15 cellular contexts compared by ENCODE assay signal in the genomic region with DNA sequence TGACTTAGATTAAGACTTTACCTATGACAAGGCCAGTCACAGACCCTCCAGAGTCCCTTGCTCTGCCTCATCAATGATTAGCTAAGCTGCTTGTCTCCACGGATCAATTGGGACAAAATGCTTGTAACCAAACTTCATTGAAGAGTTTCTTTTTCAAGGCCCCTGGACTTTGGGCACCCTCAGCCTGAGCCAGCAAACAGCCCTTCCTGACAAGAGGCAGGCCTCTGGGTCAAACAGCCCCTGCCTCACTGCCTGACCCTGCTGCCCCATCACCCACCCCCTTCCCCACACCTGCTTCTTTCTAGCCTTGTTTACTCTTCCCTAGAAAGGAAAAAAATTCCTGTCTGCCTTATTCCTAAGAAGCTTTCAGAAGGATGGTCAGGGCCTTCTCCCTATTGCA. TPM values are rescaled to one million over a fixed set of nuclear protein-coding genes. Genes with fewer than 3 reads are reported as not detected.
DNase-seq lines count a peak whose midpoint lies in the region; ATAC-seq, FAIRE-seq and TF ChIP-seq lines count a peak whose summit lies in the region.
"Had no signal": no experiment of that assay in that cellular context is flagged by ENCODE, and none has a peak within 500 bp of the region (broad histone marks: within the 10 kb centered on the region; RNA-seq: fewer than 3 reads in every experiment).

No MANE protein-coding gene starts in this region.

- H2AK5ac ChIP-seq in H1 (ENCODE audit: low read depth, low read length), result no peak overlapping the region

- H2AFZ ChIP-seq in H1 (ENCODE audit: low read length) (0 out of 2 replicates have a peak overlapping the region, but pooled peaks have one; percentile 73), neural progenitor cell (replicated peaks) (no peak overlapping the region)

- no peak for ATAC-seq in activated CD8-positive, alpha-beta T cell treated with anti-CD3 and anti-CD28 coated beads, Interleukin-2, amount 10 ng/mL, durations not matched to agents 7 days and 5 days
- ATAC-seq in activated CD8-positive, alpha-beta T cell treated with anti-CD3 and anti-CD28 coated beads for 36 hours, result no peak

- H3K4me3 Mint-ChIP-seq in activated CD8-positive, alpha-beta T cell treated with anti-CD3 and anti-CD28 coated beads, Interleukin-2, amount 10 ng/mL, durations not matched to agents 7 days and 5 days, result no peak overlapping the region
- no peak overlapping the region for H3K4me3 Mint-ChIP-seq in activated CD8-positive, alpha-beta T cell treated with anti-CD3 and anti-CD28 coated beads for 36 hours
- no peak overlapping the region for H3K4me3 Mint-ChIP-seq in neural progenitor cell
- H3K4me3 Mint-ChIP-seq in CD4-positive, alpha-beta memory T cell, result no peak overlapping the region
- H3K4me3 Mint-ChIP-seq: B cell; CD4-positive, alpha-beta T cell had no signal

- no peak for TF ChIP-seq CTCF in activated CD8-positive, alpha-beta T cell treated with anti-CD3 and anti-CD28 coated beads for 36 hours (IDR thresholded peaks at IDR 0.05)
- TF ChIP-seq CTCF in H1 (IDR thresholded peaks at IDR 0.05; ENCODE audit: control extremely low read depth in 1 of 3, insufficient read depth in 1 of 3, low read depth in 1 of 3, low read length in 3 of 3) (no peak), neural progenitor cell (IDR thresholded peaks at IDR 0.05) (no peak), left ventricle myocardium inferior (IDR thresholded peaks at IDR 0.05; ENCODE audit: borderline replicate concordance) (no peak), uterus (IDR thresholded peaks at IDR 0.05) (no peak)

- H3K56ac ChIP-seq in H1 (replicated peaks; ENCODE audit: insufficient read length, low read depth, low read length), result no peak overlapping the region

- H2BK15ac ChIP-seq in H1 (ENCODE audit: low read length), result no peak overlapping the region

- no peak overlapping the region for H4K91ac ChIP-seq in H1 (replicated peaks; ENCODE audit: insufficient read length, low read length)

- CTCF ChIA-PET in activated CD8-positive, alpha-beta T cell treated with anti-CD3 and anti-CD28 coated beads, Interleukin-2, amount 10 ng/mL, durations not matched to agents 7 days and 5 days (lab: Charles Lee), result no interaction called here
- CTCF ChIA-PET in activated CD8-positive, alpha-beta T cell treated with anti-CD3 and anti-CD28 coated beads for 36 hours (lab: Charles Lee), result no interaction called here
- CTCF ChIA-PET in H1 (lab: Charles Lee; ENCODE audit: partially characterized antibody), result interaction anchor here (0.6 to 1.4 kb wide), 7 partner anchors 9 to 148 kb away, joined by 3 to 5 read pairs (median 4); no protein-coding TSS in a partner anchor
- CTCF ChIA-PET in CD4-positive, alpha-beta memory T cell (lab: Charles Lee; ENCODE audit: partially characterized antibody), result interaction anchor here (2.1 kb wide), 1 partner anchor 10 kb away, joined by 4 read pairs; no protein-coding TSS in a partner anchor

- H3K18ac ChIP-seq in H1 (ENCODE audit: extremely low read depth, low read length), result no peak overlapping the region

- H3K9ac ChIP-seq in H1 (replicated peaks in 1 of 4; ENCODE audit: extremely low read depth in 1 of 4, low read depth in 3 of 4, low read length in 3 of 4) (no peak overlapping the region), neural progenitor cell (no peak overlapping the region)

- TF ChIP-seq POLR2A in H1 (IDR thresholded peaks at IDR 0.05; ENCODE audit: control extremely low read depth in 1 of 2, low read depth in 2 of 2, low read length in 2 of 2) (no peak), uterus (IDR thresholded peaks at IDR 0.05) (no peak)

- H3K27me3 ChIP-seq in H1 (replicated peaks in 1 of 4; ENCODE audit: control insufficient read depth in 3 of 4, extremely low read depth in 1 of 4, insufficient read depth in 3 of 4, low read length in 3 of 4) (no peaks in the 10 kb centered on the region; a peak in 1 of 7 replicates), neural progenitor cell (peaks cover 40% of the 10 kb centered on the region), left ventricle myocardium inferior (ENCODE audit: low read depth) (no peaks in the 10 kb centered on the region), uterus (no peaks in the 10 kb centered on the region)
- no peaks in the 10 kb centered on the region for H3K27me3 ChIP-seq in CD4-positive, alpha-beta memory T cell (ENCODE audit: insufficient read depth, low read length)

- no peak overlapping the region for H4K5ac ChIP-seq in H1 (ENCODE audit: insufficient read length, low read depth, low read length)

- H3K14ac ChIP-seq in H1 (ENCODE audit: insufficient read length), result no peak overlapping the region

- H3K79me2 ChIP-seq in H1 (ENCODE audit: control insufficient read depth in 1 of 2, insufficient read depth in 2 of 2, low read length in 2 of 2), result no peaks in the 10 kb centered on the region
- no peaks in the 10 kb centered on the region for H3K79me2 ChIP-seq in neural progenitor cell (ENCODE audit: low read depth)

- TF ChIP-seq EP300 in H1 (IDR thresholded peaks at IDR 0.05; ENCODE audit: borderline replicate concordance in 1 of 2, low read depth in 2 of 2, low read length in 2 of 2), result no peak

- H3K27ac ChIP-seq in H1 (ENCODE audit: low read depth, low read length) (no peak overlapping the region), neural progenitor cell (no peak overlapping the region), left ventricle myocardium inferior (replicated peaks) (no peak overlapping the region), uterus (no peak overlapping the region)
- H3K27ac ChIP-seq in CD4-positive, alpha-beta memory T cell (ENCODE audit: low read depth, low read length), result no peak overlapping the region

- no peaks in the 10 kb centered on the region for H3K36me3 Mint-ChIP-seq in activated CD8-positive, alpha-beta T cell treated with anti-CD3 and anti-CD28 coated beads, Interleukin-2, amount 10 ng/mL, durations not matched to agents 7 days and 5 days (ENCODE audit: low read depth)
- no peaks in the 10 kb centered on the region for H3K36me3 Mint-ChIP-seq in activated CD8-positive, alpha-beta T cell treated with anti-CD3 and anti-CD28 coated beads for 36 hours (ENCODE audit: low read depth)
- H3K36me3 Mint-ChIP-seq in neural progenitor cell, result no peaks in the 10 kb centered on the region
- H3K36me3 Mint-ChIP-seq in CD4-positive, alpha-beta memory T cell, result no peaks in the 10 kb centered on the region

- FAIRE-seq in H1 (lab: Jason Lieb, UNC), result no peak
- FAIRE-seq: A204.1, D721Med, H54 had no signal

- H3K36me3 ChIP-seq in H1 (ENCODE audit: control insufficient read depth in 2 of 4, insufficient read depth in 4 of 4, low read length in 3 of 4) (no peaks in the 10 kb centered on the region), neural progenitor cell (no peaks in the 10 kb centered on the region), left ventricle myocardium inferior (no peaks in the 10 kb centered on the region), uterus (no peaks in the 10 kb centered on the region)
- no peaks in the 10 kb centered on the region for H3K36me3 ChIP-seq in CD4-positive, alpha-beta memory T cell (ENCODE audit: insufficient read depth, low read length)

- H3K4me1 ChIP-seq in H1 (replicated peaks in 1 of 4; ENCODE audit: control insufficient read depth in 3 of 4, insufficient read depth in 4 of 4, low read length in 3 of 4) (peaks cover 0 to 5% (median 4%) of the 10 kb centered on the region in 4 experiments; a peak in 6 of 7 replicates), neural progenitor cell (peaks cover 15% of the 10 kb centered on the region), left ventricle myocardium inferior (no peaks in the 10 kb centered on the region), uterus (no peaks in the 10 kb centered on the region)
- peaks cover 16% of the 10 kb centered on the region for H3K4me1 ChIP-seq in CD4-positive, alpha-beta memory T cell (ENCODE audit: insufficient read depth, low read length)

- peaks cover 17% of the 10 kb centered on the region for H3F3A ChIP-seq in neural progenitor cell (ENCODE audit: low read depth)

- H3K4me2 ChIP-seq in H1 (ENCODE audit: insufficient read depth in 1 of 2, low read depth in 2 of 2, low read length in 2 of 2) (no peak overlapping the region; a peak in 1 of 4 replicates), neural progenitor cell (peak overlapping the region; percentile 34)

- H3K4me3 ChIP-seq in H1 (ENCODE audit: extremely low read depth in 1 of 4, insufficient read depth in 2 of 4, low read depth in 3 of 4, low read length in 4 of 4) (no peak overlapping the region), neural progenitor cell (no peak overlapping the region), left ventricle myocardium inferior (no peak overlapping the region), uterus (no peak overlapping the region)
- H3K4me3 ChIP-seq in CD4-positive, alpha-beta memory T cell (ENCODE audit: low read length in 2 of 2), result no peak overlapping the region

- H3K9me3 ChIP-seq in H1 (ENCODE audit: insufficient read depth in 2 of 2, low read depth in 1 of 2, low read length in 1 of 2) (no peaks in the 10 kb centered on the region), neural progenitor cell (ENCODE audit: low read depth) (no peaks in the 10 kb centered on the region), left ventricle myocardium inferior (replicated peaks) (no peaks in the 10 kb centered on the region), uterus (no peaks in the 10 kb centered on the region)
- H3K9me3 ChIP-seq in CD4-positive, alpha-beta memory T cell (ENCODE audit: control insufficient read depth in 1 of 2, low read length in 2 of 2), result no peaks in the 10 kb centered on the region

- no peak overlapping the region for H3K23ac ChIP-seq in H1 (ENCODE audit: insufficient read length)

- POLR2A ChIA-PET in activated CD8-positive, alpha-beta T cell treated with anti-CD3 and anti-CD28 coated beads, Interleukin-2, amount 10 ng/mL, durations not matched to agents 7 days and 5 days (lab: Charles Lee), result no interaction called here
- POLR2A ChIA-PET in activated CD8-positive, alpha-beta T cell treated with anti-CD3 and anti-CD28 coated beads for 36 hours (lab: Charles Lee), result interaction anchor here (0.9 to 1.6 kb wide), 2 partner anchors 28 to 185 kb away, joined by 4 read pairs; no protein-coding TSS in a partner anchor
- POLR2A ChIA-PET in H1 (lab: Charles Lee; ENCODE audit: partially characterized antibody), result interaction anchor here (0.9 kb wide), 1 partner anchor 186 kb away, joined by 3 read pairs; no protein-coding TSS in a partner anchor
- POLR2A ChIA-PET in CD4-positive, alpha-beta memory T cell (lab: Charles Lee; ENCODE audit: partially characterized antibody), result no interaction called here

- no peak overlapping the region for H3K4ac ChIP-seq in H1 (replicated peaks; ENCODE audit: insufficient read length, low read depth, low read length)

- H3K79me1 ChIP-seq in H1 (ENCODE audit: low read depth, low read length), result no peaks in the 10 kb centered on the region

- H2BK5ac ChIP-seq in H1 (ENCODE audit: low read depth, low read length), result no peak overlapping the region

- no peaks in the 10 kb centered on the region for H3K27me3 Mint-ChIP-seq in activated CD8-positive, alpha-beta T cell treated with anti-CD3 and anti-CD28 coated beads, Interleukin-2, amount 10 ng/mL, durations not matched to agents 7 days and 5 days (ENCODE audit: low read depth)
- H3K27me3 Mint-ChIP-seq in activated CD8-positive, alpha-beta T cell treated with anti-CD3 and anti-CD28 coated beads for 36 hours, result no peaks in the 10 kb centered on the region
- H3K27me3 Mint-ChIP-seq in neural progenitor cell (ENCODE audit: insufficient read depth, low read depth), result peaks cover 7% of the 10 kb centered on the region
- no peaks in the 10 kb centered on the region for H3K27me3 Mint-ChIP-seq in CD4-positive, alpha-beta memory T cell
- H3K27me3 Mint-ChIP-seq: B cell; CD4-positive, alpha-beta T cell had no signal

- no peak for DNase-seq in activated CD8-positive, alpha-beta T cell treated with anti-CD3 and anti-CD28 coated beads, Interleukin-2, amount 10 ng/mL, durations not matched to agents 7 days and 5 days
- no peak for DNase-seq in activated CD8-positive, alpha-beta T cell treated with anti-CD3 and anti-CD28 coated beads for 36 hours
- no peak for DNase-seq in H1 (ENCODE audit: low read depth in 1 of 2, low spot score in 2 of 2)
- peak; percentile 15 for DNase-seq in neural progenitor cell (ENCODE audit: low spot score)
- no peak for DNase-seq in left ventricle myocardium inferior
- no peak for DNase-seq in CD4-positive, alpha-beta memory T cell
- DNase-seq in uterus, result no peak
- DNase-seq: C1 segment of cervical spinal cord; CD4-positive, alpha-beta T cell; DMS153; GF-D8 had no signal

- H2BK20ac ChIP-seq in H1 (ENCODE audit: low read length), result no peak overlapping the region

- H2BK12ac ChIP-seq in H1 (ENCODE audit: low read depth, low read length), result no peak overlapping the region

- intact Hi-C loops in activated CD8-positive, alpha-beta T cell treated with anti-CD3 and anti-CD28 coated beads for 36 hours (cut with micrococcal nuclease), result no loop called here
- intact Hi-C loops in left ventricle myocardium inferior (cut with micrococcal nuclease), result no loop called here
- intact Hi-C loops in CD4-positive, alpha-beta memory T cell (cut with micrococcal nuclease), result no loop called here
- intact Hi-C loops in uterus (cut with DNase I; ENCODE audit: low total_unique reads), result no loop called here

- H3K23me2 ChIP-seq in H1 (ENCODE audit: low read depth, low read length), result no peaks in the 10 kb centered on the region

- H4K8ac ChIP-seq in H1 (ENCODE audit: extremely low read depth, insufficient read depth, low read length), result no peak overlapping the region

- H4K20me1 ChIP-seq in H1 (replicated peaks in 1 of 2; ENCODE audit: control insufficient read depth in 1 of 2, insufficient read depth in 2 of 2, low read length in 2 of 2) (no peaks in the 10 kb centered on the region), neural progenitor cell (ENCODE audit: low read depth) (peaks cover 5% of the 10 kb centered on the region)

- H3K9me3 Mint-ChIP-seq in activated CD8-positive, alpha-beta T cell treated with anti-CD3 and anti-CD28 coated beads, Interleukin-2, amount 10 ng/mL, durations not matched to agents 7 days and 5 days (ENCODE audit: insufficient read depth), result no peaks in the 10 kb centered on the region
- no peaks in the 10 kb centered on the region for H3K9me3 Mint-ChIP-seq in activated CD8-positive, alpha-beta T cell treated with anti-CD3 and anti-CD28 coated beads for 36 hours
- H3K9me3 Mint-ChIP-seq in neural progenitor cell, result no peaks in the 10 kb centered on the region
- no peaks in the 10 kb centered on the region for H3K9me3 Mint-ChIP-seq in CD4-positive, alpha-beta memory T cell
- H3K9me3 Mint-ChIP-seq: CD4-positive, alpha-beta T cell had no signal

- H3K4me1 Mint-ChIP-seq in activated CD8-positive, alpha-beta T cell treated with anti-CD3 and anti-CD28 coated beads, Interleukin-2, amount 10 ng/mL, durations not matched to agents 7 days and 5 days (ENCODE audit: low read depth), result peaks cover 18% of the 10 kb centered on the region
- H3K4me1 Mint-ChIP-seq in activated CD8-positive, alpha-beta T cell treated with anti-CD3 and anti-CD28 coated beads for 36 hours (ENCODE audit: low read depth), result peaks cover 6% of the 10 kb centered on the region
- H3K4me1 Mint-ChIP-seq in neural progenitor cell, result peaks cover 39% of the 10 kb centered on the region
- H3K4me1 Mint-ChIP-seq in CD4-positive, alpha-beta memory T cell, result peaks cover 4 to 16% (median 7%) of the 10 kb centered on the region in 4 donors
- H3K4me1 Mint-ChIP-seq: B cell had no signal

- 79% methylated on average over 1 of the region's 1 CpG; no CpG with 5 or more reads in 1 of the 2 experiments for WGBS in H1 (ENCODE audit: extremely low coverage in 1 of 2, insufficient coverage in 1 of 2, insufficient read length in 1 of 2, insufficient replicate concordance in 2 of 2, low coverage in 1 of 2, low lambda C conversion rate in 2 of 2, missing lambda C conversion rate in 1 of 2), 2 experiments

- H2BK120ac ChIP-seq in H1 (replicated peaks; ENCODE audit: low read depth, low read length), result no peak overlapping the region

- TF ChIP-seq RAD21 in H1 (IDR thresholded peaks at IDR 0.05 in 1 of 2, conservative IDR thresholded peaks at IDR 0.05 in 1 of 2; ENCODE audit: low read depth in 2 of 2, low read length in 2 of 2), result no peak

- H3K27ac Mint-ChIP-seq in activated CD8-positive, alpha-beta T cell treated with anti-CD3 and anti-CD28 coated beads, Interleukin-2, amount 10 ng/mL, durations not matched to agents 7 days and 5 days, result peak overlapping the region; percentile 34
- H3K27ac Mint-ChIP-seq in activated CD8-positive, alpha-beta T cell treated with anti-CD3 and anti-CD28 coated beads for 36 hours, result no peak overlapping the region
- no peak overlapping the region for H3K27ac Mint-ChIP-seq in neural progenitor cell
- H3K27ac Mint-ChIP-seq in CD4-positive, alpha-beta memory T cell, result no peak overlapping the region
- H3K27ac Mint-ChIP-seq: B cell; CD4-positive, alpha-beta T cell had no signal

RNA-seq across cellular contexts. Expression of a gene that starts 26.3 kb away (rescaled TPM):
- total RNA-seq in activated CD8-positive, alpha-beta T cell treated with anti-CD3 and anti-CD28 coated beads, Interleukin-2, amount 10 ng/mL, durations not matched to agents 7 days and 5 days, result 1 to 10 TPM; 3.6 to 4.1 TPM
- total RNA-seq in activated CD8-positive, alpha-beta T cell treated with anti-CD3 and anti-CD28 coated beads for 36 hours, result 1 to 10 TPM; 3.2 to 4.0 TPM
- total RNA-seq in H1 (2021; fragmentation: NEBNext Ultra II Directional; extraction: Animal tissue kit (Norgen Biotek cat#: 25700)), result 32.5 and 32.9 TPM in 2 replicates
- polyA plus RNA-seq in H1 (2011; rRNA removed), result 11.0 and 11.5 TPM in 2 replicates
- polyA plus RNA-seq in H1 (2011; cell fraction: cytosol; rRNA removed), result 9.9 TPM
- 17.0 TPM for polyA plus RNA-seq in H1 (2011; cell fraction: nucleus; rRNA removed)
- 8.7 to 16.6 TPM (median 13.3 TPM) in 4 replicates for polyA plus RNA-seq in H1 (2012, experiment 1 of 2)
- polyA plus RNA-seq in H1 (2012, experiment 2 of 2), result 1.1 TPM
- 13.0 TPM for polyA plus RNA-seq in H1 (2013, experiment 1 of 2)
- 14.4 TPM for polyA plus RNA-seq in H1 (2013, experiment 2 of 2)
- polyA minus RNA-seq in H1 (2011; rRNA and poly(A)+ RNA removed), result 38.4 and 52.2 TPM in 2 replicates
- polyA minus RNA-seq in H1 (2011; cell fraction: cytosol; rRNA and poly(A)+ RNA removed), result 25.5 TPM
- polyA minus RNA-seq in H1 (2011; cell fraction: nucleus; rRNA and poly(A)+ RNA removed), result 43.3 TPM
- total RNA-seq in neural progenitor cell (ENCODE audit: low replicate concordance) (50.5 and 71.3 TPM in 2 replicates), left ventricle myocardium inferior (9.9 TPM), uterus (100 to 1,000 TPM in 3 of 4 donors, 10 to 100 TPM in 1; 38.5 to 261 (median 213) TPM)
- 1 to 10 TPM; 2.7 to 3.1 TPM for total RNA-seq in CD4-positive, alpha-beta memory T cell
- under 1 TPM; 0.03 to 0.54 TPM for polyA plus RNA-seq in CD4-positive, alpha-beta memory T cell
- total RNA-seq: B cell had no signal

Comparison
In these comparisons a context has a peak if more than half of its experiments do, and no peak if none do; other contexts are left out.
1. POLR2A ChIA-PET loops: an anchor here in activated CD8-positive, alpha-beta T cell treated with anti-CD3 and anti-CD28 coated beads for 36 hours (0.9 to 1.6 kb wide) and H1 (0.9 kb wide); none called in activated CD8-positive, alpha-beta T cell treated with anti-CD3 and anti-CD28 coated beads, Interleukin-2, amount 10 ng/mL, durations not matched to agents 7 days and 5 days and CD4-positive, alpha-beta memory T cell.
2. CTCF ChIA-PET loops: an anchor here in H1 (0.6 to 1.4 kb wide) and CD4-positive, alpha-beta memory T cell (2.1 kb wide); none called in activated CD8-positive, alpha-beta T cell treated with anti-CD3 and anti-CD28 coated beads, Interleukin-2, amount 10 ng/mL, durations not matched to agents 7 days and 5 days and activated CD8-positive, alpha-beta T cell treated with anti-CD3 and anti-CD28 coated beads for 36 hours.